Comparison of ENCODE assay signal across 27 cellular contexts in genomic region chr5:57054671-57055070, GRCh38.
"Had no signal": no experiment of that assay in that cellular context is flagged by ENCODE, and none has a peak within 500 bp of the region (broad histone marks: within the 10 kb centered on the region; RNA-seq: fewer than 3 reads in every experiment).

No MANE protein-coding gene starts in this region.

- H3K27me3 ChIP-seq: neural progenitor cell, right atrium auricular region, testis, upper lobe of left lung had no signal

- H3K27ac ChIP-seq: esophagus squamous epithelium, heart right ventricle, lower lobe of right lung, neural progenitor cell, prostate gland, right atrium auricular region, testis, tibial artery, upper lobe of left lung had no signal

- H3K27ac Mint-ChIP-seq: dendritic cell treated with granulocyte-macrophage colony-stimulating factor and Interleukin-4, amounts not matched to agents 40 ng/mL and 50 ng/mL, for 4 days; effector memory CD8-positive, alpha-beta T cell; immature natural killer cell; naive thymus-derived CD4-positive, alpha-beta T cell; nephron; neural progenitor cell; stimulated activated memory B cell treated with anti-CD40 and anti-IgM and Interleukin-4, amounts not matched to agents 10 μg/mL and 1 μg/mL and 100 μg/mL, for 72 hours had no signal

- H3K9me3 ChIP-seq: esophagus squamous epithelium, lower lobe of right lung, prostate gland, testis, tibial artery, upper lobe of left lung had no signal

- H3K4me2 ChIP-seq: neural progenitor cell had no signal

- H3K4me3 ChIP-seq: esophagus squamous epithelium, heart right ventricle, lower lobe of right lung, neural progenitor cell, prostate gland, right atrium auricular region, testis, tibial artery, upper lobe of left lung had no signal

- H3K9me3 Mint-ChIP-seq: dendritic cell treated with granulocyte-macrophage colony-stimulating factor and Interleukin-4, amounts not matched to agents 40 ng/mL and 50 ng/mL, for 4 days; effector memory CD8-positive, alpha-beta T cell; immature natural killer cell; naive thymus-derived CD4-positive, alpha-beta T cell; nephron; neural progenitor cell; stimulated activated memory B cell treated with anti-CD40 and anti-IgM and Interleukin-4, amounts not matched to agents 10 μg/mL and 1 μg/mL and 100 μg/mL, for 72 hours had no signal

- H2AFZ ChIP-seq: neural progenitor cell had no signal

- DNase-seq: effector memory CD8-positive, alpha-beta T cell; erythroblast; esophagus squamous epithelium; foreskin melanocyte; glutamatergic neuron; heart right ventricle; hypothalamus; immature natural killer cell; islet precursor cell; kidney glomerular epithelial cell; left ventricle myocardium superior; lower lobe of right lung; naive thymus-derived CD4-positive, alpha-beta T cell; stimulated activated CD4-positive, alpha-beta T cell treated with anti-CD3 and anti-CD28 coated beads, Interleukin-2, amount 100 ng/mL, for 24 hours; stimulated activated CD4-positive, alpha-beta T cell treated with anti-CD3 and anti-CD28 coated beads, Interleukin-4, amount 100 ng/mL, for 4 hours; stimulated activated naive CD8-positive, alpha-beta T cell treated with anti-CD3 and anti-CD28 coated beads, Interleukin-15, Interleukin-2, amounts not matched to agents 100 U/mL and 50 U/mL, for 24 hours; substantia nigra; testis; tibial artery; upper lobe of left lung had no signal

- H3K27me3 Mint-ChIP-seq: dendritic cell treated with granulocyte-macrophage colony-stimulating factor and Interleukin-4, amounts not matched to agents 40 ng/mL and 50 ng/mL, for 4 days had no signal

- ATAC-seq: effector memory CD8-positive, alpha-beta T cell; heart right ventricle; left ventricle myocardium superior; lower lobe of right lung; naive thymus-derived CD4-positive, alpha-beta T cell; sciatic nerve; stimulated activated memory B cell treated with anti-CD40 and anti-IgM and Interleukin-4, amounts not matched to agents 10 μg/mL and 1 μg/mL and 100 μg/mL, for 72 hours; stimulated activated naive CD8-positive, alpha-beta T cell treated with anti-CD3 and anti-CD28 coated beads, Interleukin-15, Interleukin-2, amounts not matched to agents 100 U/mL and 50 U/mL, for 24 hours had no signal

- H3K36me3 Mint-ChIP-seq: immature natural killer cell; naive thymus-derived CD4-positive, alpha-beta T cell; neural progenitor cell; stimulated activated memory B cell treated with anti-CD40 and anti-IgM and Interleukin-4, amounts not matched to agents 10 μg/mL and 1 μg/mL and 100 μg/mL, for 72 hours had no signal

- H3K4me3 Mint-ChIP-seq: dendritic cell treated with granulocyte-macrophage colony-stimulating factor and Interleukin-4, amounts not matched to agents 40 ng/mL and 50 ng/mL, for 4 days; effector memory CD8-positive, alpha-beta T cell; immature natural killer cell; naive thymus-derived CD4-positive, alpha-beta T cell; nephron; neural progenitor cell; stimulated activated memory B cell treated with anti-CD40 and anti-IgM and Interleukin-4, amounts not matched to agents 10 μg/mL and 1 μg/mL and 100 μg/mL, for 72 hours had no signal

- H3K4me1 Mint-ChIP-seq: immature natural killer cell; nephron; stimulated activated memory B cell treated with anti-CD40 and anti-IgM and Interleukin-4, amounts not matched to agents 10 μg/mL and 1 μg/mL and 100 μg/mL, for 72 hours had no signal

- H3K36me3 ChIP-seq: esophagus squamous epithelium, heart right ventricle, lower lobe of right lung, neural progenitor cell, prostate gland, right atrium auricular region, tibial artery, upper lobe of left lung had no signal

- H3K4me1 ChIP-seq: esophagus squamous epithelium, heart right ventricle, lower lobe of right lung, neural progenitor cell, prostate gland, right atrium auricular region, testis, tibial artery, upper lobe of left lung had no signal
